ENCODE assay signal across 17 cellular contexts in genomic region chr1:64975740-64976139, GRCh38.
"Had no signal": no experiment of that assay in that cellular context is flagged by ENCODE, and none has a peak within 500 bp of the region (broad histone marks: within the 10 kb centered on the region; RNA-seq: fewer than 3 reads in every experiment).

No MANE protein-coding gene starts in this region.

- H3K4me3 ChIP-seq: coronary artery, heart right ventricle, left ventricle myocardium inferior, lung, mucosa of descending colon, right atrium auricular region, tibial artery, upper lobe of left lung, uterus had no signal

- H3K36me3 Mint-ChIP-seq: naive thymus-derived CD8-positive, alpha-beta T cell had no signal

- DNase-seq: effector CD8-positive, alpha-beta T cell; foreskin melanocyte; heart right ventricle; left ventricle myocardium inferior; mesendoderm; mucosa of descending colon; naive thymus-derived CD8-positive, alpha-beta T cell; small intestine; stimulated activated CD4-positive, alpha-beta T cell treated with anti-CD3 and anti-CD28 coated beads, Interleukin-12 subunit alpha, Interleukin-12 subunit beta, amount 100 ng/mL, for 4 hours; stimulated activated naive CD4-positive, alpha-beta T cell treated with Interleukin-2 at 50 U/mL for 16 hours; tibial artery; upper lobe of left lung; uterus had no signal

- FAIRE-seq: keratinocyte, small intestine had no signal

- H3K9me3 Mint-ChIP-seq: naive thymus-derived CD8-positive, alpha-beta T cell had no signal

- ATAC-seq: naive thymus-derived CD8-positive, alpha-beta T cell had no signal

- H3K4me1 ChIP-seq: right atrium auricular region, tibial artery, upper lobe of left lung, uterus had no signal

- H3K9me3 ChIP-seq: heart right ventricle, left ventricle myocardium inferior, mucosa of descending colon, right atrium auricular region, tibial artery, upper lobe of left lung, uterus had no signal

- H3K36me3 ChIP-seq: uterus had no signal

- H3K27ac ChIP-seq: coronary artery, heart right ventricle, left ventricle myocardium inferior, right atrium auricular region, tibial artery, upper lobe of left lung, uterus had no signal

- H3K27me3 ChIP-seq: heart right ventricle, right atrium auricular region, tibial artery, upper lobe of left lung, uterus had no signal
